15 cellular contexts compared by ENCODE assay signal in genomic region chr10:24299587-24300258, GRCh38.
DNase-seq lines count a peak whose midpoint lies in the region; ATAC-seq and TF ChIP-seq lines count a peak whose summit lies in the region.
"Had no signal": no experiment of that assay in that cellular context is flagged by ENCODE, and none has a peak within 500 bp of the region (broad histone marks: within the 10 kb centered on the region; RNA-seq: fewer than 3 reads in every experiment).

No MANE protein-coding gene starts in this region.

- no peaks in the 10 kb centered on the region for H3K9me3 Mint-ChIP-seq in nephron
- H3K9me3 Mint-ChIP-seq: activated B cell treated with CpG ODN at 0.5 μM for 24 hours; CD4-positive, alpha-beta T cell; GM23338 had no signal

- no peak overlapping the region for H3K27ac ChIP-seq in gastroesophageal sphincter
- H3K27ac ChIP-seq: skin epidermis had no signal

- in situ Hi-C loops in astrocyte of the cerebellum (cut with HindIII; ENCODE audit: low sequenced_read_pairs) = no loop called here

- H3K4me3 Mint-ChIP-seq in nephron = no peak overlapping the region
- H3K4me3 Mint-ChIP-seq: activated B cell treated with CpG ODN at 0.5 μM for 24 hours; CD4-positive, alpha-beta T cell; GM23338 had no signal

- no peaks in the 10 kb centered on the region for H3K27me3 ChIP-seq in gastroesophageal sphincter

- no peaks in the 10 kb centered on the region for H3K9me3 ChIP-seq in gastroesophageal sphincter

- 79 to 90% methylated on average over 6 of the region's 6 CpGs for WGBS in gastroesophageal sphincter (ENCODE audit: low coverage in 1 of 2), 2 donors

- H3K36me3 ChIP-seq in gastroesophageal sphincter = no peaks in the 10 kb centered on the region

- peaks cover 29% of the 10 kb centered on the region for H3K4me1 Mint-ChIP-seq in nephron
- H3K4me1 Mint-ChIP-seq: activated B cell treated with CpG ODN at 0.5 μM for 24 hours, GM23338 had no signal

- intact Hi-C loops in cardiac septum (cut with DNase I) = no loop called here

- H3K36me3 Mint-ChIP-seq in nephron (ENCODE audit: low read depth) = peaks cover 37% of the 10 kb centered on the region

- no peaks in the 10 kb centered on the region for H3K4me1 ChIP-seq in gastroesophageal sphincter

- peak overlapping the region; percentile 3 to 47 (median 26) for H3K27ac Mint-ChIP-seq in nephron
- H3K27ac Mint-ChIP-seq: activated B cell treated with CpG ODN at 0.5 μM for 24 hours; CD4-positive, alpha-beta T cell; GM23338 had no signal

- no peak for TF ChIP-seq POLR2A in gastroesophageal sphincter (IDR thresholded peaks at IDR 0.05)

- no peaks in the 10 kb centered on the region for H3K27me3 Mint-ChIP-seq in nephron (ENCODE audit: low read depth)
- H3K27me3 Mint-ChIP-seq: activated B cell treated with CpG ODN at 0.5 μM for 24 hours had no signal

- DNase-seq in astrocyte of the cerebellum (ENCODE audit: low read depth) = peak; percentile 33
- no peak for DNase-seq in inferior parietal cortex (ENCODE audit: extremely low spot score)
- no peak for DNase-seq in cardiac septum (ENCODE audit: low spot score)
- DNase-seq in T-helper 1 cell = no peak
- DNase-seq: activated B cell treated with CpG ODN at 0.5 μM for 24 hours; amniotic stem cell; CD4-positive, alpha-beta T cell; NCI-H1105 treated with DMSO at 0.1 percent for 48 hours; NCI-H2227 treated with DMSO at 0.1 percent for 48 hours had no signal

- H3K4me3 ChIP-seq in astrocyte of the cerebellum (ENCODE audit: low read depth, low read length) (no peak overlapping the region), gastroesophageal sphincter (no peak overlapping the region)
- H3K4me3 ChIP-seq: GM23338, skin epidermis had no signal

- TF ChIP-seq CTCF in astrocyte of the cerebellum (IDR thresholded peaks at IDR 0.05; ENCODE audit: low read depth, low read length, missing control alignments) (no peak), nephron (IDR thresholded peaks at IDR 0.05; ENCODE audit: unreplicated experiment in 3 of 3) (no peak), gastroesophageal sphincter (IDR thresholded peaks at IDR 0.05) (no peak)

- no peak for TF ChIP-seq EP300 in gastroesophageal sphincter (IDR thresholded peaks at IDR 0.05)

- ATAC-seq in GM18520 (IDR thresholded peaks at IDR 0.05; ENCODE audit: unreplicated experiment) (peak; percentile 68), HG03442 (IDR thresholded peaks at IDR 0.05; ENCODE audit: unreplicated experiment) (peak; percentile 67), gastroesophageal sphincter (no peak)
- ATAC-seq: GM23338 had no signal
